In genomic region chr11:65329503-65329902, GRCh38 we compare ENCODE assay signal across 10 cellular contexts. TPM values are rescaled to one million over a fixed set of nuclear protein-coding genes. Genes with fewer than 3 reads are reported as not detected.
DNase-seq lines count a peak whose midpoint lies in the region; ATAC-seq and TF ChIP-seq lines count a peak whose summit lies in the region.
"Had no signal": no experiment of that assay in that cellular context is flagged by ENCODE, and none has a peak within 500 bp of the region (broad histone marks: within the 10 kb centered on the region; RNA-seq: fewer than 3 reads in every experiment).

No MANE protein-coding gene starts in this region.

- H3K27ac ChIP-seq in RWPE2 (ENCODE audit: poor library complexity, severe bottlenecking) (peak overlapping the region; percentile 21), epithelial cell of prostate (peak overlapping the region; percentile 18), tibial nerve (peak overlapping the region in 3 of 4 donors; percentile 23 to 56 (median 25))

- no peaks in the 10 kb centered on the region for H3K27me3 ChIP-seq in RWPE2 (ENCODE audit: insufficient read depth, poor library complexity, severe bottlenecking)
- H3K27me3 ChIP-seq in tibial nerve = no peaks in the 10 kb centered on the region
- H3K27me3 ChIP-seq: thyroid gland had no signal

- TF ChIP-seq POLR2A in tibial nerve (IDR thresholded peaks at IDR 0.05) = no peak

- WGBS in tibial nerve, 2 donors = 43 to 48% methylated on average over 3 of the region's 3 CpGs

- no peaks in the 10 kb centered on the region for H3K36me3 Mint-ChIP-seq in natural killer cell
- H3K36me3 Mint-ChIP-seq in natural killer cell treated with Interleukin-12 subunit alpha and Interleukin-12 subunit beta and Interleukin-15 and Interleukin-18, amount 100 ng/mL, for 72 hours = no peaks in the 10 kb centered on the region
- H3K36me3 Mint-ChIP-seq: immature natural killer cell had no signal

- H3K36me3 ChIP-seq in RWPE2 (ENCODE audit: low read depth) = no peaks in the 10 kb centered on the region
- H3K36me3 ChIP-seq in tibial nerve = no peaks in the 10 kb centered on the region
- H3K36me3 ChIP-seq: thyroid gland had no signal

- TF ChIP-seq CTCF in natural killer cell (IDR thresholded peaks at IDR 0.05) (no peak), RWPE2 (IDR thresholded peaks at IDR 0.05; ENCODE audit: poor library complexity, severe bottlenecking) (no peak), tibial nerve (IDR thresholded peaks at IDR 0.05) (no peak)

- peaks cover 13 to 15% of the 10 kb centered on the region in 2 donors for H3K4me1 Mint-ChIP-seq in natural killer cell
- peaks cover 6 to 9% of the 10 kb centered on the region in 2 donors for H3K4me1 Mint-ChIP-seq in natural killer cell treated with Interleukin-12 subunit alpha and Interleukin-12 subunit beta and Interleukin-15 and Interleukin-18, amount 100 ng/mL, for 72 hours (ENCODE audit: low read depth in 2 of 2)

- H3K27ac Mint-ChIP-seq in natural killer cell = peak overlapping the region; percentile 38 to 69
- no peak overlapping the region for H3K27ac Mint-ChIP-seq in natural killer cell treated with Interleukin-12 subunit alpha and Interleukin-12 subunit beta and Interleukin-15 and Interleukin-18, amount 100 ng/mL, for 72 hours

- DNase-seq in natural killer cell (no peak), RWPE2 (ENCODE audit: low spot score) (no peak), epithelial cell of prostate (ENCODE audit: low read depth, low spot score) (no peak), tibial nerve (ENCODE audit: low spot score in 2 of 2) (no peak), dermis blood vessel endothelial cell (no peak), NCI-H1930 (lab: John Stamatoyannopoulos, UW) (no peak)
- DNase-seq in natural killer cell treated with Interleukin-12 subunit alpha and Interleukin-12 subunit beta and Interleukin-15 and Interleukin-18, amount 100 ng/mL, for 72 hours (ENCODE audit: low spot score) = no peak

- H3K4me3 Mint-ChIP-seq in natural killer cell = no peak overlapping the region
- no peak overlapping the region for H3K4me3 Mint-ChIP-seq in natural killer cell treated with Interleukin-12 subunit alpha and Interleukin-12 subunit beta and Interleukin-15 and Interleukin-18, amount 100 ng/mL, for 72 hours
- H3K4me3 Mint-ChIP-seq: immature natural killer cell had no signal

- no peak for TF ChIP-seq EP300 in tibial nerve (IDR thresholded peaks at IDR 0.05)

- no peaks in the 10 kb centered on the region for H3K27me3 Mint-ChIP-seq in natural killer cell (ENCODE audit: low read depth in 2 of 2)
- no peaks in the 10 kb centered on the region for H3K27me3 Mint-ChIP-seq in natural killer cell treated with Interleukin-12 subunit alpha and Interleukin-12 subunit beta and Interleukin-15 and Interleukin-18, amount 100 ng/mL, for 72 hours

- intact Hi-C loops in natural killer cell (cut with micrococcal nuclease) = no loop called here

- ATAC-seq in natural killer cell (no peak), RWPE2 (ENCODE audit: low read depth) (no peak), HG02973 (IDR thresholded peaks at IDR 0.05; ENCODE audit: unreplicated experiment) (no peak)
- ATAC-seq in natural killer cell treated with Interleukin-12 subunit alpha and Interleukin-12 subunit beta and Interleukin-15 and Interleukin-18, amount 100 ng/mL, for 72 hours = no peak

- H3K9me3 Mint-ChIP-seq in natural killer cell = no peaks in the 10 kb centered on the region
- no peaks in the 10 kb centered on the region for H3K9me3 Mint-ChIP-seq in natural killer cell treated with Interleukin-12 subunit alpha and Interleukin-12 subunit beta and Interleukin-15 and Interleukin-18, amount 100 ng/mL, for 72 hours
- H3K9me3 Mint-ChIP-seq: immature natural killer cell had no signal

- H3K4me3 ChIP-seq in RWPE2 (ENCODE audit: severe bottlenecking) (no peak overlapping the region), tibial nerve (no peak overlapping the region)
- H3K4me3 ChIP-seq: thyroid gland had no signal

- H3K4me1 ChIP-seq in RWPE2 (ENCODE audit: insufficient read depth, poor library complexity, severe bottlenecking) (peaks cover 4% of the 10 kb centered on the region), tibial nerve (peaks cover 0 to 15% (median 4%) of the 10 kb centered on the region in 4 donors)

- H3K9me3 ChIP-seq in RWPE2 (ENCODE audit: severe bottlenecking) = no peaks in the 10 kb centered on the region
- H3K9me3 ChIP-seq in tibial nerve = no peaks in the 10 kb centered on the region
- H3K9me3 ChIP-seq: thyroid gland had no signal

RNA-seq across cellular contexts. Expression of gene DPF2, which starts 4.1 kb away (rescaled TPM):
- total RNA-seq in natural killer cell = 100 to 1,000 TPM in 1 of 3 donors, 10 to 100 TPM in 2; 69.6 to 102 (median 89.1) TPM
- total RNA-seq in natural killer cell treated with Interleukin-12 subunit alpha and Interleukin-12 subunit beta and Interleukin-15 and Interleukin-18, amount 100 ng/mL, for 72 hours = 10 to 100 TPM; 61.8 to 82.5 TPM
- total RNA-seq in tibial nerve = 10 to 100 TPM; 44.7 to 47.6 (median 46.2) TPM
- 32.7 and 60.4 TPM in 2 replicates for total RNA-seq in dermis blood vessel endothelial cell

RNA-seq across cellular contexts. Expression of gene CDC42EP2, which starts 14.8 kb away (rescaled TPM):
- total RNA-seq in natural killer cell (1 to 10 TPM; 1.4 to 1.5 (median 1.5) TPM), tibial nerve (10 to 100 TPM; 10.4 to 39.6 (median 24.9) TPM), dermis blood vessel endothelial cell (11.4 and 12.3 TPM in 2 replicates)
- total RNA-seq in natural killer cell treated with Interleukin-12 subunit alpha and Interleukin-12 subunit beta and Interleukin-15 and Interleukin-18, amount 100 ng/mL, for 72 hours = 1 to 10 TPM in 1 of 2 donors, not detected in 1; 1.7 TPM

RNA-seq across cellular contexts. Expression of gene TIGD3, which starts 25.0 kb away (rescaled TPM):
- total RNA-seq in natural killer cell (1 to 10 TPM in 2 of 3 donors, under 1 TPM in 1; 0.70 to 2.2 (median 1.2) TPM), tibial nerve (under 1 TPM in 2 of 4 donors, not detected in 2; 0.30 to 0.59 TPM), dermis blood vessel endothelial cell (0.17 and 0.23 TPM in 2 replicates)
- 1 to 10 TPM in 1 of 2 donors, under 1 TPM in 1; 0.59 to 1.3 TPM for total RNA-seq in natural killer cell treated with Interleukin-12 subunit alpha and Interleukin-12 subunit beta and Interleukin-15 and Interleukin-18, amount 100 ng/mL, for 72 hours

RNA-seq across cellular contexts. Expression of gene SLC25A45, which starts 52.9 kb away (rescaled TPM):
- 10 to 100 TPM; 50.9 to 61.1 (median 61.0) TPM for total RNA-seq in natural killer cell
- total RNA-seq in natural killer cell treated with Interleukin-12 subunit alpha and Interleukin-12 subunit beta and Interleukin-15 and Interleukin-18, amount 100 ng/mL, for 72 hours = 10 to 100 TPM; 10.8 to 12.6 TPM
- total RNA-seq in tibial nerve = 10 to 100 TPM in 2 of 4 donors, 1 to 10 TPM in 2; 1.8 to 22.5 (median 8.5) TPM
- total RNA-seq in dermis blood vessel endothelial cell = 1.0 and 3.3 TPM in 2 replicates

RNA-seq across cellular contexts. Expression of gene FRMD8, which starts 56.9 kb away (rescaled TPM):
- 10 to 100 TPM; 45.6 to 58.4 (median 57.7) TPM for total RNA-seq in natural killer cell
- total RNA-seq in natural killer cell treated with Interleukin-12 subunit alpha and Interleukin-12 subunit beta and Interleukin-15 and Interleukin-18, amount 100 ng/mL, for 72 hours = 10 to 100 TPM; 50.5 to 68.4 TPM
- 100 to 1,000 TPM in 3 of 4 donors, 10 to 100 TPM in 1; 96.5 to 226 (median 128) TPM for total RNA-seq in tibial nerve
- 152 and 238 TPM in 2 replicates for total RNA-seq in dermis blood vessel endothelial cell

Comparison
In these comparisons a context has a peak if more than half of its experiments do, and no peak if none do; other contexts are left out.
1. H3K27ac Mint-ChIP-seq: peak in natural killer cell (2 of 2); none in natural killer cell treated with Interleukin-12 subunit alpha and Interleukin-12 subunit beta and Interleukin-15 and Interleukin-18, amount 100 ng/mL, for 72 hours (0 of 2).
2. Peak in every context shown above with its lines, with median percentiles within 50 percentile points of each other: H3K27ac ChIP-seq.